25 cellular contexts compared by ENCODE assay signal in genomic region chr5:146248536-146248935, GRCh38. TPM values are rescaled to one million over a fixed set of nuclear protein-coding genes. Genes with fewer than 3 reads are reported as not detected.
DNase-seq lines count a peak whose midpoint lies in the region; ATAC-seq and TF ChIP-seq lines count a peak whose summit lies in the region.
"Had no signal": no experiment of that assay in that cellular context is flagged by ENCODE, and none has a peak within 500 bp of the region (broad histone marks: within the 10 kb centered on the region; RNA-seq: fewer than 3 reads in every experiment).

No MANE protein-coding gene starts in this region.

- peaks cover 2% of the 10 kb centered on the region for H3K36me3 Mint-ChIP-seq in IgD-negative memory B cell
- H3K36me3 Mint-ChIP-seq in WTC11: peaks cover 14% of the 10 kb centered on the region
- H3K36me3 Mint-ChIP-seq in activated CD4-positive, alpha-beta T cell treated with anti-CD3 and anti-CD28 coated beads, Interleukin-2, amount 10 ng/mL, durations not matched to agents 7 days and 5 days (ENCODE audit: low read depth): peaks cover 33% of the 10 kb centered on the region
- peaks cover 28% of the 10 kb centered on the region for H3K36me3 Mint-ChIP-seq in activated naive CD8-positive, alpha-beta T cell treated with anti-CD3 and anti-CD28 coated beads, Interleukin-2, amount 50 U/mL, for 24 hours (ENCODE audit: low read depth)

- H3K79me2 ChIP-seq in OCI-LY3 (ENCODE audit: low read length): no peaks in the 10 kb centered on the region

- POLR2A ChIA-PET in WTC11 (lab: Charles Lee): no interaction called here
- POLR2A ChIA-PET in activated CD4-positive, alpha-beta T cell treated with anti-CD3 and anti-CD28 coated beads, Interleukin-2, amount 10 ng/mL, durations not matched to agents 7 days and 5 days (lab: Charles Lee): no interaction called here

- peak overlapping the region in 2 of 3 donors; percentile 67 to 74 for H3K27ac Mint-ChIP-seq in IgD-negative memory B cell
- 0 out of 2 replicates have a peak overlapping the region, but pooled peaks have one; percentile 27 for H3K27ac Mint-ChIP-seq in WTC11
- H3K27ac Mint-ChIP-seq in activated CD4-positive, alpha-beta T cell treated with anti-CD3 and anti-CD28 coated beads, Interleukin-2, amount 10 ng/mL, durations not matched to agents 7 days and 5 days: no peak overlapping the region
- H3K27ac Mint-ChIP-seq in activated naive CD8-positive, alpha-beta T cell treated with anti-CD3 and anti-CD28 coated beads, Interleukin-2, amount 50 U/mL, for 24 hours: no peak overlapping the region
- H3K27ac Mint-ChIP-seq: CD4-positive, alpha-beta memory T cell; CD8-positive, alpha-beta memory T cell had no signal

- peaks cover 15% of the 10 kb centered on the region; the same call in 1 of the 2 replicates for H4K20me1 ChIP-seq in OCI-LY3 (ENCODE audit: insufficient read depth, low read length)

- H3K27me3 Mint-ChIP-seq in IgD-negative memory B cell: no peaks in the 10 kb centered on the region
- no peaks in the 10 kb centered on the region for H3K27me3 Mint-ChIP-seq in WTC11 (ENCODE audit: low read depth)
- no peaks in the 10 kb centered on the region for H3K27me3 Mint-ChIP-seq in activated CD4-positive, alpha-beta T cell treated with anti-CD3 and anti-CD28 coated beads, Interleukin-2, amount 10 ng/mL, durations not matched to agents 7 days and 5 days
- no peaks in the 10 kb centered on the region for H3K27me3 Mint-ChIP-seq in activated naive CD8-positive, alpha-beta T cell treated with anti-CD3 and anti-CD28 coated beads, Interleukin-2, amount 50 U/mL, for 24 hours
- H3K27me3 Mint-ChIP-seq: CD4-positive, alpha-beta memory T cell; CD4-positive, CD25-positive, alpha-beta regulatory T cell; CD8-positive, alpha-beta memory T cell had no signal

- H3K9me3 Mint-ChIP-seq in IgD-negative memory B cell (no peaks in the 10 kb centered on the region), WTC11 (no peaks in the 10 kb centered on the region)
- no peaks in the 10 kb centered on the region for H3K9me3 Mint-ChIP-seq in activated CD4-positive, alpha-beta T cell treated with anti-CD3 and anti-CD28 coated beads, Interleukin-2, amount 10 ng/mL, durations not matched to agents 7 days and 5 days
- no peaks in the 10 kb centered on the region for H3K9me3 Mint-ChIP-seq in activated naive CD8-positive, alpha-beta T cell treated with anti-CD3 and anti-CD28 coated beads, Interleukin-2, amount 50 U/mL, for 24 hours
- H3K9me3 Mint-ChIP-seq: CD14-positive monocyte; CD4-positive, alpha-beta memory T cell; CD4-positive, CD25-positive, alpha-beta regulatory T cell; CD8-positive, alpha-beta memory T cell had no signal

- CTCF ChIA-PET in WTC11 (lab: Charles Lee): no interaction called here
- CTCF ChIA-PET in activated CD4-positive, alpha-beta T cell treated with anti-CD3 and anti-CD28 coated beads, Interleukin-2, amount 10 ng/mL, durations not matched to agents 7 days and 5 days (lab: Charles Lee): no interaction called here

- peaks cover 8% of the 10 kb centered on the region for H3K36me3 ChIP-seq in OCI-LY3 (replicated peaks; ENCODE audit: low read depth, low read length)

- H3K27ac ChIP-seq in OCI-LY3 (ENCODE audit: low read length): no peak overlapping the region
- H3K27ac ChIP-seq: BLaER1 had no signal

- H3K4me3 ChIP-seq in OCI-LY3 (ENCODE audit: low read length): no peak overlapping the region
- H3K4me3 ChIP-seq: BLaER1, GM12878 had no signal

- no peak overlapping the region for H3K9ac ChIP-seq in OCI-LY3 (ENCODE audit: low read length)
- H3K9ac ChIP-seq: BLaER1 had no signal

- no peaks in the 10 kb centered on the region for H3K9me3 ChIP-seq in OCI-LY3 (ENCODE audit: insufficient read depth, low read length)
- H3K9me3 ChIP-seq: BE2C, BLaER1 had no signal

- H3K4me1 Mint-ChIP-seq in IgD-negative memory B cell (peaks cover 5 to 18% (median 11%) of the 10 kb centered on the region in 3 donors), WTC11 (no peaks in the 10 kb centered on the region)
- peaks cover 3% of the 10 kb centered on the region for H3K4me1 Mint-ChIP-seq in activated CD4-positive, alpha-beta T cell treated with anti-CD3 and anti-CD28 coated beads, Interleukin-2, amount 10 ng/mL, durations not matched to agents 7 days and 5 days
- peaks cover 3% of the 10 kb centered on the region for H3K4me1 Mint-ChIP-seq in activated naive CD8-positive, alpha-beta T cell treated with anti-CD3 and anti-CD28 coated beads, Interleukin-2, amount 50 U/mL, for 24 hours
- H3K4me1 Mint-ChIP-seq: CD14-positive monocyte had no signal

- TF ChIP-seq CTCF in OCI-LY3 (IDR thresholded peaks at IDR 0.05; ENCODE audit: low read depth, low read length) (no peak), WTC11 (IDR thresholded peaks at IDR 0.05) (no peak)

- H3K4me3 Mint-ChIP-seq in IgD-negative memory B cell (no peak overlapping the region), WTC11 (no peak overlapping the region)
- H3K4me3 Mint-ChIP-seq in activated CD4-positive, alpha-beta T cell treated with anti-CD3 and anti-CD28 coated beads, Interleukin-2, amount 10 ng/mL, durations not matched to agents 7 days and 5 days: no peak overlapping the region
- H3K4me3 Mint-ChIP-seq in activated naive CD8-positive, alpha-beta T cell treated with anti-CD3 and anti-CD28 coated beads, Interleukin-2, amount 50 U/mL, for 24 hours: no peak overlapping the region
- H3K4me3 Mint-ChIP-seq: CD14-positive monocyte; CD4-positive, alpha-beta memory T cell; CD4-positive, CD25-positive, alpha-beta regulatory T cell; CD8-positive, alpha-beta memory T cell had no signal

- DNase-seq in WTC11 (ENCODE audit: low spot score): no peak
- DNase-seq in activated CD4-positive, alpha-beta T cell treated with anti-CD3 and anti-CD28 coated beads, Interleukin-2, amount 10 ng/mL, durations not matched to agents 7 days and 5 days: no peak
- no peak for DNase-seq in activated naive CD8-positive, alpha-beta T cell treated with anti-CD3 and anti-CD28 coated beads, Interleukin-2, amount 50 U/mL, for 24 hours
- DNase-seq: 8988T; ACHN; BE2C; C1 segment of cervical spinal cord; CD4-positive, alpha-beta memory T cell; CD4-positive, CD25-positive, alpha-beta regulatory T cell; CD8-positive, alpha-beta memory T cell; COR-L47; DMS 273 treated with DMSO at 0.1 percent for 48 hours; DMS153; DMS53; DMS79; DND-41; EL; GDM1 had no signal

- 0 out of 2 replicates have a peak overlapping the region, but pooled peaks have one; percentile 14 for H3K4me2 ChIP-seq in OCI-LY3 (ENCODE audit: low read length)
- H3K4me2 ChIP-seq: BLaER1 had no signal

- H2AFZ ChIP-seq in OCI-LY3 (ENCODE audit: low read depth, low read length): no peak overlapping the region

- no peaks in the 10 kb centered on the region for H3K27me3 ChIP-seq in OCI-LY3 (ENCODE audit: low read depth, low read length)
- H3K27me3 ChIP-seq: BE2C, BLaER1 had no signal

- peaks cover 23% of the 10 kb centered on the region for H3K4me1 ChIP-seq in OCI-LY3 (ENCODE audit: low read length)

- no peak for ATAC-seq in WTC11
- ATAC-seq in activated naive CD8-positive, alpha-beta T cell treated with anti-CD3 and anti-CD28 coated beads, Interleukin-2, amount 50 U/mL, for 24 hours: no peak
- no peak for ATAC-seq in HG03108 (IDR thresholded peaks at IDR 0.05; ENCODE audit: unreplicated experiment)
- ATAC-seq in GM18511 (IDR thresholded peaks at IDR 0.05; ENCODE audit: unreplicated experiment): no peak
- ATAC-seq: GM12878 had no signal

TF ChIP-seq in WTC11, 78 proteins besides CTCF, POLR2A, EP300 and RAD21 (continues in another document):
- TF ChIP-seq TEAD4 (CRISPR knock-in tag; IDR thresholded peaks at IDR 0.05) (no peak), TEAD1 (CRISPR knock-in tag; IDR thresholded peaks at IDR 0.05) (no peak), HMGXB4 (CRISPR knock-in tag; IDR thresholded peaks at IDR 0.05) (no peak), SOX15 (CRISPR knock-in tag; IDR thresholded peaks at IDR 0.05) (no peak), SP1 (CRISPR knock-in tag; conservative IDR thresholded peaks at IDR 0.05) (no peak), ZNF423 (CRISPR knock-in tag; IDR thresholded peaks at IDR 0.05) (no peak), KAT7 (CRISPR knock-in tag; IDR thresholded peaks at IDR 0.05; ENCODE audit: borderline replicate concordance) (no peak), ZNF138 (CRISPR knock-in tag; conservative IDR thresholded peaks at IDR 0.05) (no peak), ZNF512 (CRISPR knock-in tag; IDR thresholded peaks at IDR 0.05; ENCODE audit: borderline replicate concordance) (no peak)

RNA-seq across cellular contexts. Expression of gene RBM27, which starts 45.1 kb away (rescaled TPM):
- 4.8 TPM for polyA plus RNA-seq in IgD-negative memory B cell
- 29.4 to 32.6 TPM (median 29.8 TPM) in 3 replicates for total RNA-seq in WTC11 (2021)
- 10 to 100 TPM; 19.5 to 36.3 TPM for total RNA-seq in activated CD4-positive, alpha-beta T cell treated with anti-CD3 and anti-CD28 coated beads, Interleukin-2, amount 10 ng/mL, durations not matched to agents 7 days and 5 days

Comparison
In these comparisons a context has a peak if more than half of its experiments do, and no peak if none do; other contexts are left out.
1. H3K27ac Mint-ChIP-seq: peak in IgD-negative memory B cell (2 of 3) and WTC11 (single experiment); none in activated CD4-positive, alpha-beta T cell treated with anti-CD3 and anti-CD28 coated beads, Interleukin-2, amount 10 ng/mL, durations not matched to agents 7 days and 5 days (single experiment) and activated naive CD8-positive, alpha-beta T cell treated with anti-CD3 and anti-CD28 coated beads, Interleukin-2, amount 50 U/mL, for 24 hours (single experiment).